Comparison of ENCODE assay signal across 10 cellular contexts in genomic region chr7:2621061-2621828, GRCh38. TPM values are rescaled to one million over a fixed set of nuclear protein-coding genes. Genes with fewer than 3 reads are reported as not detected.
DNase-seq lines count a peak whose midpoint lies in the region; ATAC-seq and TF ChIP-seq lines count a peak whose summit lies in the region.
"Had no signal": no experiment of that assay in that cellular context is flagged by ENCODE, and none has a peak within 500 bp of the region (broad histone marks: within the 10 kb centered on the region; RNA-seq: fewer than 3 reads in every experiment).

No MANE protein-coding gene starts in this region.

- H2AK9ac ChIP-seq in IMR-90 (replicated peaks; ENCODE audit: low read depth, low read length, poor library complexity): peak overlapping the region; percentile 81

- H3K4me3 Mint-ChIP-seq in dendritic cell treated with granulocyte-macrophage colony-stimulating factor and Interleukin-4, amounts not matched to agents 40 ng/mL and 50 ng/mL, for 4 days: no peak overlapping the region

- H3K9me3 ChIP-seq in IMR-90 (ENCODE audit: control insufficient read depth, insufficient read depth, low read length): no peaks in the 10 kb centered on the region
- no peaks in the 10 kb centered on the region for H3K9me3 ChIP-seq in left lung

- no peak overlapping the region for H3K4me2 ChIP-seq in IMR-90 (ENCODE audit: low read depth, low read length)

- peak overlapping the region; percentile 44 for H2AK5ac ChIP-seq in IMR-90 (ENCODE audit: low read depth, low read length)

- H2BK20ac ChIP-seq in IMR-90 (ENCODE audit: low read depth, low read length): peak overlapping the region; percentile 35; the same call in 1 of the 2 replicates

- H3K23ac ChIP-seq in IMR-90 (ENCODE audit: low read depth, low read length): 0 out of 2 replicates have a peak overlapping the region, but pooled peaks have one; percentile 14

- intact Hi-C loops in IMR-90 (cut with micrococcal nuclease): no loop called here
- intact Hi-C loops in dendritic cell treated with granulocyte-macrophage colony-stimulating factor and Interleukin-4, amounts not matched to agents 40 ng/mL and 50 ng/mL, for 4 days (cut with micrococcal nuclease): no loop called here
- intact Hi-C loops in left lung (cut with DNase I): no loop called here

- peaks cover 49% of the 10 kb centered on the region for H3K4me1 Mint-ChIP-seq in dendritic cell treated with granulocyte-macrophage colony-stimulating factor and Interleukin-4, amounts not matched to agents 40 ng/mL and 50 ng/mL, for 4 days (ENCODE audit: low read depth)

- in situ Hi-C loops in IMR-90 (cut with MboI; ENCODE audit: low sequenced_read_pairs): no loop called here

- H3K18ac ChIP-seq in IMR-90 (ENCODE audit: low read depth, low read length): peak overlapping the region; percentile 39

- no peak overlapping the region for H2BK5ac ChIP-seq in IMR-90 (ENCODE audit: low read depth, low read length, poor library complexity, severe bottlenecking)

- H3K27ac Mint-ChIP-seq in dendritic cell treated with granulocyte-macrophage colony-stimulating factor and Interleukin-4, amounts not matched to agents 40 ng/mL and 50 ng/mL, for 4 days: peak overlapping the region; percentile 73

- POLR2A ChIA-PET in IMR-90 (lab: Charles Lee; ENCODE audit: unreplicated experiment): interaction anchor here (1.1 kb wide), 1 partner anchor 10 kb away, joined by 3 read pairs; the partner anchor contains the start of gene TTYH3

- peaks cover 10% of the 10 kb centered on the region; the same call in 1 of the 2 replicates for H3K9me1 ChIP-seq in IMR-90 (ENCODE audit: insufficient read depth, low read length)

- H4K5ac ChIP-seq in IMR-90 (ENCODE audit: low read depth, low read length): 0 out of 2 replicates have a peak overlapping the region, but pooled peaks have one; percentile 62

- WGBS in IMR-90 (ENCODE audit: extremely low coverage in 2 of 2, insufficient read length in 1 of 2), 2 experiments: 34% methylated on average over 8 of the region's 23 CpGs; no CpG with 5 or more reads in 1 of the 2 experiments

- no peak overlapping the region for H3K56ac ChIP-seq in IMR-90 (ENCODE audit: extremely low read depth, insufficient read depth, low read length)

- TF ChIP-seq RAD21 in IMR-90 (IDR thresholded peaks at IDR 0.05; ENCODE audit: low read length): no peak

- peak overlapping the region; percentile 15 for H3K27ac ChIP-seq in IMR-90 (ENCODE audit: insufficient read depth, low read length)
- no peak overlapping the region for H3K27ac ChIP-seq in left lung
- peak overlapping the region; percentile 3 for H3K27ac ChIP-seq in temporal lobe (ENCODE audit: low read depth, low read length)

- no peak for TF ChIP-seq CTCF in IMR-90 (conservative IDR thresholded peaks at IDR 0.05; ENCODE audit: low read depth, low read length)
- TF ChIP-seq CTCF in left lung (IDR thresholded peaks at IDR 0.05): no peak

- no peak overlapping the region; the same call in 2 of the 3 replicates for H2BK15ac ChIP-seq in IMR-90 (ENCODE audit: low read depth, low read length)

- no peaks in the 10 kb centered on the region for H3K9me3 Mint-ChIP-seq in dendritic cell treated with granulocyte-macrophage colony-stimulating factor and Interleukin-4, amounts not matched to agents 40 ng/mL and 50 ng/mL, for 4 days

- dilution Hi-C loops in IMR-90 (cut with HindIII; ENCODE audit: low sequenced_read_pairs, unreplicated experiment): no loop called here

- peak overlapping the region; percentile 82 for H3K4ac ChIP-seq in IMR-90 (ENCODE audit: low read depth, low read length)

- ATAC-seq in IMR-90 (ENCODE audit: low read depth) (peak; percentile 69), left lung (peak; percentile 51), esophagus mucosa (no peak), HG03280 (IDR thresholded peaks at IDR 0.05; ENCODE audit: unreplicated experiment) (no peak)
- ATAC-seq: Panc1 had no signal

- TF ChIP-seq POLR2A in IMR-90 (IDR thresholded peaks at IDR 0.05; ENCODE audit: low read depth, low read length): no peak

- H2BK120ac ChIP-seq in IMR-90 (ENCODE audit: low read depth, low read length): peak overlapping the region; percentile 80

- H2AFZ ChIP-seq in IMR-90 (replicated peaks; ENCODE audit: low read length, poor library complexity): peak overlapping the region; percentile 88

- H3K27me3 ChIP-seq in IMR-90 (ENCODE audit: control insufficient read depth, insufficient read depth, low read length) (no peaks in the 10 kb centered on the region), left lung (no peaks in the 10 kb centered on the region)

- H3K4me1 ChIP-seq in IMR-90 (ENCODE audit: control insufficient read depth, insufficient read depth, low read length) (peaks cover 22% of the 10 kb centered on the region), left lung (peaks cover 17 to 33% of the 10 kb centered on the region in 2 donors)

- no peaks in the 10 kb centered on the region for H3K36me3 Mint-ChIP-seq in dendritic cell treated with granulocyte-macrophage colony-stimulating factor and Interleukin-4, amounts not matched to agents 40 ng/mL and 50 ng/mL, for 4 days (ENCODE audit: low read depth)

- H3K36me3 ChIP-seq in IMR-90 (ENCODE audit: control insufficient read depth, insufficient read depth, low read length) (no peaks in the 10 kb centered on the region), left lung (no peaks in the 10 kb centered on the region)

- peaks cover 7% of the 10 kb centered on the region; the same call in 1 of the 2 replicates for H4K20me1 ChIP-seq in IMR-90 (ENCODE audit: insufficient read depth, low read length)

- H3K9ac ChIP-seq in IMR-90 (ENCODE audit: low read depth, low read length): no peak overlapping the region

- no peaks in the 10 kb centered on the region for H3K79me1 ChIP-seq in IMR-90 (ENCODE audit: low read depth in 1 of 2, low read length in 2 of 2)

- peaks cover 15% of the 10 kb centered on the region for H3K27me3 Mint-ChIP-seq in dendritic cell treated with granulocyte-macrophage colony-stimulating factor and Interleukin-4, amounts not matched to agents 40 ng/mL and 50 ng/mL, for 4 days

- H4K91ac ChIP-seq in IMR-90 (ENCODE audit: insufficient read depth, low read depth, low read length): 0 out of 2 replicates have a peak overlapping the region, but pooled peaks have one; percentile 9

- H3K4me3 ChIP-seq in IMR-90 (ENCODE audit: insufficient read depth, low read depth, low read length) (no peak overlapping the region), left lung (no peak overlapping the region)

- no TSS peak for BruUV-seq in IMR-90 (replicated peaks; lab: Mats Ljungman, UMichigan)

- CTCF ChIA-PET in IMR-90 (lab: Yijun Ruan, JAX): interaction anchor here (0.6 to 0.8 kb wide), 3 partner anchors 9 to 1044 kb away, joined by 3 to 6 read pairs (median 5); no protein-coding TSS in a partner anchor

- DNase-seq in IMR-90 (peak; percentile 68), left lung (no peak), activated gamma-delta T cell treated with Interleukin-2 at 50 U/mL for 16 hours (no peak)
- DNase-seq in activated naive CD4-positive, alpha-beta T cell (lab: John Stamatoyannopoulos, UW): no peak
- DNase-seq: activated CD4-positive, alpha-beta T cell treated with anti-CD3 and anti-CD28 coated beads, Interleukin-2, amount 50 U/mL, for 1 hour had no signal

- H4K8ac ChIP-seq in IMR-90 (ENCODE audit: low read depth in 2 of 2, low read length in 2 of 2): peak overlapping the region; percentile 27 to 47; a peak in 1 of 4 replicates

- H3K14ac ChIP-seq in IMR-90 (replicated peaks; ENCODE audit: low read depth, low read length): 0 out of 2 replicates have a peak overlapping the region, but pooled peaks have one; percentile 39

TF ChIP-seq in IMR-90, 13 proteins besides CTCF, POLR2A, EP300 and RAD21:
- 0 out of 2 replicates have a peak, but pooled peaks have one; percentile 10 for TF ChIP-seq BHLHE40 (IDR thresholded peaks at IDR 0.05; ENCODE audit: low read depth, low read length)
- TF ChIP-seq RFX5 (IDR thresholded peaks at IDR 0.05; ENCODE audit: low read depth, low read length): no peak
- peak; percentile 63; the same call in 1 of the 2 replicates for TF ChIP-seq MXI1 (IDR thresholded peaks at IDR 0.05; ENCODE audit: borderline replicate concordance, low read depth, low read length)

RNA-seq across cellular contexts. Expression of gene TTYH3, which starts 10.5 kb away (rescaled TPM):
- total RNA-seq in IMR-90 (2012; rRNA removed) (5.6 and 6.1 TPM in 2 replicates), left lung (100 to 1,000 TPM in 1 of 2 donors, 10 to 100 TPM in 1; 82.9 to 105 TPM), temporal lobe (68.4 TPM), esophagus mucosa (11.7 TPM)
- polyA plus RNA-seq in IMR-90 (2012; rRNA removed): 82.6 and 106 TPM in 2 replicates
- polyA plus RNA-seq in IMR-90 (2012; cell fraction: cytosol; rRNA removed): 56.1 and 135 TPM in 2 replicates
- 100 and 222 TPM in 2 replicates for polyA plus RNA-seq in IMR-90 (2012; cell fraction: nucleus; rRNA removed; ENCODE audit: low replicate concordance)

Comparison
In these comparisons a context has a peak if more than half of its experiments do, and no peak if none do; other contexts are left out.
1. ATAC-seq: peak in IMR-90 (single experiment) and left lung (single experiment); none in esophagus mucosa (single experiment) and HG03280 (single experiment).
2. H3K27ac ChIP-seq: peak in IMR-90 (single experiment) and temporal lobe (single experiment); none in left lung (0 of 2).